ENCODE assay signal across 17 cellular contexts in the genomic region with DNA sequence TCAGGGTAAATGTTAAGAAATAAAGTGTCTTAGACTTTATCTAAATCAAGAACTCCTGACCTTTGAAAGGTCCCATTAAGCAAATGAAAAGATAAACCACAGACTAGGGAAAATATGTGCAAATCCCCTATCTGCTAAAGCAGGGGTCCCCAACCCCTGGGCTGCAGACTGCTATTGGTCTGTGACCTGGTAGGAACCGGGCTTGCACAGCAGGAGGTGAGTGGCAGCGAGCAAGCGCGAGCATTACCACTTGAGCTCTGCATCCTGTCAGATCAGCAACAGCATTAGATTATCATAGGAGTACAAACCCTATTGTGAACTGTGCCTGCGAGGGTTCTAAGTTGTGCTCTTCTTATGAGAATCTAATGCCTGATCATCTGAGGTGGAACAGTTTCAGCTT.
"Had no signal": no experiment of that assay in that cellular context is flagged by ENCODE, and none has a peak within 500 bp of the region (broad histone marks: within the 10 kb centered on the region; RNA-seq: fewer than 3 reads in every experiment).

No MANE protein-coding gene starts in this region.

- H3K9me3 ChIP-seq: ascending aorta, heart right ventricle, lower lobe of right lung, neutrophil, thyroid gland had no signal

- H3K36me3 Mint-ChIP-seq: activated CD8-positive, alpha-beta memory T cell treated with anti-CD3 and anti-CD28 coated beads, Interleukin-2, amount 10 ng/mL, durations not matched to agents 7 days and 5 days; activated naive CD8-positive, alpha-beta T cell treated with anti-CD3 and anti-CD28 coated beads, Interleukin-2, amount 10 ng/mL, durations not matched to agents 7 days and 5 days; stimulated activated effector memory CD8-positive, alpha-beta T cell treated with anti-CD3 and anti-CD28 coated beads, Interleukin-12 subunit alpha, Interleukin-12 subunit beta, amount 100 ng/mL, for 72 hours had no signal

- H3K27me3 ChIP-seq: ascending aorta, heart right ventricle, neutrophil, thyroid gland had no signal

- H3K4me3 Mint-ChIP-seq: activated CD8-positive, alpha-beta memory T cell treated with anti-CD3 and anti-CD28 coated beads, Interleukin-2, amount 10 ng/mL, durations not matched to agents 7 days and 5 days; activated naive CD8-positive, alpha-beta T cell treated with anti-CD3 and anti-CD28 coated beads, Interleukin-2, amount 10 ng/mL, durations not matched to agents 7 days and 5 days; activated T-cell treated with anti-CD3 and anti-CD28 coated beads, Interleukin-2, amount 50 U/mL, for 4 hours; stimulated activated effector memory CD8-positive, alpha-beta T cell treated with anti-CD3 and anti-CD28 coated beads, Interleukin-12 subunit alpha, Interleukin-12 subunit beta, amount 100 ng/mL, for 72 hours; T-helper 2 cell treated with Interferon-gamma antibody and Interleukin-4, amounts not matched to agents 5 μg/mL and 100 μg/mL, for 36 hours had no signal

- H3K4me3 ChIP-seq: ascending aorta, heart right ventricle, lower lobe of right lung, smooth muscle cell, thyroid gland had no signal

- H3K36me3 ChIP-seq: neutrophil, thyroid gland had no signal

- H3K9me3 Mint-ChIP-seq: activated naive CD8-positive, alpha-beta T cell treated with anti-CD3 and anti-CD28 coated beads, Interleukin-2, amount 10 ng/mL, durations not matched to agents 7 days and 5 days; activated T-cell treated with anti-CD3 and anti-CD28 coated beads, Interleukin-2, amount 50 U/mL, for 4 hours; stimulated activated effector memory CD8-positive, alpha-beta T cell treated with anti-CD3 and anti-CD28 coated beads, Interleukin-12 subunit alpha, Interleukin-12 subunit beta, amount 100 ng/mL, for 72 hours; T-helper 2 cell treated with Interferon-gamma antibody and Interleukin-4, amounts not matched to agents 5 μg/mL and 100 μg/mL, for 36 hours had no signal

- H3K27ac ChIP-seq: ascending aorta, heart right ventricle, lower lobe of right lung, neutrophil, thyroid gland had no signal

- ATAC-seq: activated CD8-positive, alpha-beta memory T cell treated with anti-CD3 and anti-CD28 coated beads, Interleukin-2, amount 10 ng/mL, durations not matched to agents 7 days and 5 days; activated T-cell treated with anti-CD3 and anti-CD28 coated beads, Interleukin-2, amount 50 U/mL, for 4 hours; heart right ventricle; lower lobe of right lung; right cardiac atrium; stimulated activated effector memory CD8-positive, alpha-beta T cell treated with anti-CD3 and anti-CD28 coated beads, Interleukin-12 subunit alpha, Interleukin-12 subunit beta, amount 100 ng/mL, for 72 hours had no signal

- H3K4me1 Mint-ChIP-seq: activated CD8-positive, alpha-beta memory T cell treated with anti-CD3 and anti-CD28 coated beads, Interleukin-2, amount 10 ng/mL, durations not matched to agents 7 days and 5 days; activated naive CD8-positive, alpha-beta T cell treated with anti-CD3 and anti-CD28 coated beads, Interleukin-2, amount 10 ng/mL, durations not matched to agents 7 days and 5 days; stimulated activated effector memory CD8-positive, alpha-beta T cell treated with anti-CD3 and anti-CD28 coated beads, Interleukin-12 subunit alpha, Interleukin-12 subunit beta, amount 100 ng/mL, for 72 hours had no signal

- DNase-seq: activated CD4-positive, alpha-beta T cell treated with anti-CD3 and anti-CD28 coated beads for 1 hour; activated CD4-positive, alpha-beta T cell treated with anti-CD3 and anti-CD28 coated beads, Interleukin-2, amount 50 U/mL, for 48 hours; activated CD8-positive, alpha-beta memory T cell treated with anti-CD3 and anti-CD28 coated beads, Interleukin-2, amount 10 ng/mL, durations not matched to agents 7 days and 5 days; activated gamma-delta T cell; activated naive CD8-positive, alpha-beta T cell treated with anti-CD3 and anti-CD28 coated beads, Interleukin-2, amount 10 ng/mL, durations not matched to agents 7 days and 5 days; activated T-cell treated with anti-CD3 and anti-CD28 coated beads, Interleukin-2, amount 50 U/mL, for 4 hours; foreskin melanocyte; heart right ventricle; lower lobe of right lung; midbrain; right cardiac atrium; thyroid gland had no signal

- H3K4me1 ChIP-seq: ascending aorta, heart right ventricle, lower lobe of right lung had no signal

- H3K27me3 Mint-ChIP-seq: activated CD8-positive, alpha-beta memory T cell treated with anti-CD3 and anti-CD28 coated beads, Interleukin-2, amount 10 ng/mL, durations not matched to agents 7 days and 5 days had no signal

- H3K27ac Mint-ChIP-seq: activated CD8-positive, alpha-beta memory T cell treated with anti-CD3 and anti-CD28 coated beads, Interleukin-2, amount 10 ng/mL, durations not matched to agents 7 days and 5 days; activated naive CD8-positive, alpha-beta T cell treated with anti-CD3 and anti-CD28 coated beads, Interleukin-2, amount 10 ng/mL, durations not matched to agents 7 days and 5 days; stimulated activated effector memory CD8-positive, alpha-beta T cell treated with anti-CD3 and anti-CD28 coated beads, Interleukin-12 subunit alpha, Interleukin-12 subunit beta, amount 100 ng/mL, for 72 hours; T-helper 2 cell treated with Interferon-gamma antibody and Interleukin-4, amounts not matched to agents 5 μg/mL and 100 μg/mL, for 36 hours had no signal
